Comparison of ENCODE assay signal across 22 cellular contexts in genomic region chr5:43338856-43339255, GRCh38. TPM values are rescaled to one million over a fixed set of nuclear protein-coding genes. Genes with fewer than 3 reads are reported as not detected.
DNase-seq lines count a peak whose midpoint lies in the region; ATAC-seq and TF ChIP-seq lines count a peak whose summit lies in the region.
"Had no signal": no experiment of that assay in that cellular context is flagged by ENCODE, and none has a peak within 500 bp of the region (broad histone marks: within the 10 kb centered on the region; RNA-seq: fewer than 3 reads in every experiment).

No MANE protein-coding gene starts in this region.

- no peak for DNase-seq in activated T-cell treated with anti-CD3 and anti-CD28 coated beads, Interleukin-2, amount 50 U/mL, for 72 hours
- no peak for DNase-seq in activated T-cell treated with anti-CD3 and anti-CD28 coated beads, Interleukin-2, amount 50 U/mL, for 48 hours
- peak; percentile 97 for DNase-seq in NOMO-1 treated with dmso at 0.1 percent for 144 hours (lab: John Stamatoyannopoulos, UW; ENCODE audit: unreplicated experiment)
- DNase-seq in activated T-helper 1 cell treated with anti-CD3 and anti-CD28 coated beads, Interleukin-12 subunit alpha, Interleukin-12 subunit beta, Interleukin-2, Interleukin-4 antibody, amounts not matched to agents 30 ng/mL and 10 ng/mL and 1 ng/mL, durations not matched to agents 14 hours and 24 hours and 36 hours (ENCODE audit: low spot score) = no peak
- DNase-seq in stimulated activated naive CD8-positive, alpha-beta T cell treated with anti-CD3 and anti-CD28 coated beads, Interleukin-15, Interleukin-2, amounts not matched to agents 100 U/mL and 50 U/mL, for 24 hours = no peak
- DNase-seq in stimulated activated CD4-positive, alpha-beta T cell treated with anti-CD3 and anti-CD28 coated beads, Interleukin-4, amount 100 ng/mL, for 4 hours = no peak
- no peak for DNase-seq in dorsolateral prefrontal cortex
- DNase-seq in effector memory CD8-positive, alpha-beta T cell = no peak
- DNase-seq: activated CD4-positive, CD25-positive, alpha-beta regulatory T cell treated with anti-CD3 and anti-CD28 coated beads, Interleukin-2, amount 50 U/mL, for 72 hours; activated effector memory CD4-positive, alpha-beta T cell treated with Interleukin-2 at 50 U/mL for 16 hours; adrenal gland; dermis blood vessel endothelial cell; foreskin melanocyte; hippocampal formation; NCI-H1417 treated with DMSO at 0.1 percent for 48 hours; NCI-H2171; nucleus accumbens; testis had no signal

- peak overlapping the region in 1 of 2 donors; percentile 34 for H3K4me3 Mint-ChIP-seq in activated T-cell treated with anti-CD3 and anti-CD28 coated beads, Interleukin-2, amount 50 U/mL, for 72 hours
- no peak overlapping the region for H3K4me3 Mint-ChIP-seq in activated T-helper 1 cell treated with anti-CD3 and anti-CD28 coated beads, Interleukin-12 subunit alpha, Interleukin-12 subunit beta, Interleukin-2, Interleukin-4 antibody, amounts not matched to agents 30 ng/mL and 10 ng/mL and 1 ng/mL, durations not matched to agents 14 hours and 24 hours and 36 hours
- no peak overlapping the region for H3K4me3 Mint-ChIP-seq in effector memory CD8-positive, alpha-beta T cell

- peak overlapping the region; percentile 53 for H3K27ac Mint-ChIP-seq in activated T-cell treated with anti-CD3 and anti-CD28 coated beads, Interleukin-2, amount 50 U/mL, for 72 hours
- peak overlapping the region; percentile 45 for H3K27ac Mint-ChIP-seq in activated T-helper 1 cell treated with anti-CD3 and anti-CD28 coated beads, Interleukin-12 subunit alpha, Interleukin-12 subunit beta, Interleukin-2, Interleukin-4 antibody, amounts not matched to agents 30 ng/mL and 10 ng/mL and 1 ng/mL, durations not matched to agents 14 hours and 24 hours and 36 hours
- H3K27ac Mint-ChIP-seq in effector memory CD8-positive, alpha-beta T cell = no peak overlapping the region

- no peak overlapping the region for H3K4me3 ChIP-seq in dorsolateral prefrontal cortex
- H3K4me3 ChIP-seq: A549, adrenal gland, HAP-1, lung, testis had no signal

- peak in 1 of 2 donors; percentile 39 for ATAC-seq in activated T-cell treated with anti-CD3 and anti-CD28 coated beads, Interleukin-2, amount 50 U/mL, for 72 hours (replicated peaks in 1 of 2)
- peak; percentile 46 for ATAC-seq in stimulated activated naive CD8-positive, alpha-beta T cell treated with anti-CD3 and anti-CD28 coated beads, Interleukin-15, Interleukin-2, amounts not matched to agents 100 U/mL and 50 U/mL, for 24 hours
- ATAC-seq in effector memory CD8-positive, alpha-beta T cell (replicated peaks) = no peak
- ATAC-seq: A549, Panc1 had no signal

- H3K27me3 ChIP-seq in dorsolateral prefrontal cortex = no peaks in the 10 kb centered on the region
- H3K27me3 ChIP-seq: adrenal gland, testis had no signal

- TF ChIP-seq CTCF in dorsolateral prefrontal cortex (IDR thresholded peaks at IDR 0.05 in 54 of 56, conservative IDR thresholded peaks at IDR 0.05 in 2 of 56; ENCODE audit: low read depth in 1 of 56, partially characterized antibody in 56 of 56) = no peak

- intact Hi-C loops in activated T-helper 1 cell treated with anti-CD3 and anti-CD28 coated beads, Interleukin-12 subunit alpha, Interleukin-12 subunit beta, Interleukin-2, Interleukin-4 antibody, amounts not matched to agents 30 ng/mL and 10 ng/mL and 1 ng/mL, durations not matched to agents 14 hours and 24 hours and 36 hours (cut with micrococcal nuclease) = no loop called here
- intact Hi-C loops in dorsolateral prefrontal cortex (cut with DNase I) = no loop called here

- H3K27me3 Mint-ChIP-seq in activated T-cell treated with anti-CD3 and anti-CD28 coated beads, Interleukin-2, amount 50 U/mL, for 72 hours (ENCODE audit: low read depth) = peaks cover 29% of the 10 kb centered on the region
- H3K27me3 Mint-ChIP-seq in activated T-helper 1 cell treated with anti-CD3 and anti-CD28 coated beads, Interleukin-12 subunit alpha, Interleukin-12 subunit beta, Interleukin-2, Interleukin-4 antibody, amounts not matched to agents 30 ng/mL and 10 ng/mL and 1 ng/mL, durations not matched to agents 14 hours and 24 hours and 36 hours (ENCODE audit: insufficient read depth) = peaks cover 6% of the 10 kb centered on the region
- H3K27me3 Mint-ChIP-seq in effector memory CD8-positive, alpha-beta T cell = peaks cover 35 to 43% of the 10 kb centered on the region in 2 donors

- peaks cover 21 to 54% of the 10 kb centered on the region in 2 donors for H3K36me3 Mint-ChIP-seq in activated T-cell treated with anti-CD3 and anti-CD28 coated beads, Interleukin-2, amount 50 U/mL, for 72 hours (ENCODE audit: insufficient read depth in 2 of 2)
- peaks cover 7% of the 10 kb centered on the region for H3K36me3 Mint-ChIP-seq in activated T-helper 1 cell treated with anti-CD3 and anti-CD28 coated beads, Interleukin-12 subunit alpha, Interleukin-12 subunit beta, Interleukin-2, Interleukin-4 antibody, amounts not matched to agents 30 ng/mL and 10 ng/mL and 1 ng/mL, durations not matched to agents 14 hours and 24 hours and 36 hours (ENCODE audit: low read depth)
- no peaks in the 10 kb centered on the region for H3K36me3 Mint-ChIP-seq in effector memory CD8-positive, alpha-beta T cell (ENCODE audit: insufficient read depth)

- H3K9me3 Mint-ChIP-seq in activated T-cell treated with anti-CD3 and anti-CD28 coated beads, Interleukin-2, amount 50 U/mL, for 72 hours = peaks cover 18 to 22% of the 10 kb centered on the region in 2 donors
- H3K9me3 Mint-ChIP-seq in activated T-helper 1 cell treated with anti-CD3 and anti-CD28 coated beads, Interleukin-12 subunit alpha, Interleukin-12 subunit beta, Interleukin-2, Interleukin-4 antibody, amounts not matched to agents 30 ng/mL and 10 ng/mL and 1 ng/mL, durations not matched to agents 14 hours and 24 hours and 36 hours = peaks cover 38% of the 10 kb centered on the region
- peaks cover 5 to 10% of the 10 kb centered on the region in 2 donors for H3K9me3 Mint-ChIP-seq in effector memory CD8-positive, alpha-beta T cell

- H3K27ac ChIP-seq in dorsolateral prefrontal cortex = no peak overlapping the region
- H3K27ac ChIP-seq: A549, adrenal gland, testis had no signal

- peaks cover 27% of the 10 kb centered on the region for H3K4me1 Mint-ChIP-seq in activated T-cell treated with anti-CD3 and anti-CD28 coated beads, Interleukin-2, amount 50 U/mL, for 72 hours (ENCODE audit: low read depth)
- peaks cover 8% of the 10 kb centered on the region for H3K4me1 Mint-ChIP-seq in activated T-helper 1 cell treated with anti-CD3 and anti-CD28 coated beads, Interleukin-12 subunit alpha, Interleukin-12 subunit beta, Interleukin-2, Interleukin-4 antibody, amounts not matched to agents 30 ng/mL and 10 ng/mL and 1 ng/mL, durations not matched to agents 14 hours and 24 hours and 36 hours (ENCODE audit: low read depth)
- no peaks in the 10 kb centered on the region for H3K4me1 Mint-ChIP-seq in effector memory CD8-positive, alpha-beta T cell (ENCODE audit: low read depth in 2 of 2)

RNA-seq across cellular contexts. Expression of gene HMGCS1, which starts 25.6 kb away (rescaled TPM):
- total RNA-seq in activated T-cell treated with anti-CD3 and anti-CD28 coated beads, Interleukin-2, amount 50 U/mL, for 72 hours = 10 to 100 TPM; 78.6 to 81.5 TPM
- total RNA-seq in activated T-helper 1 cell treated with anti-CD3 and anti-CD28 coated beads, Interleukin-12 subunit alpha, Interleukin-12 subunit beta, Interleukin-2, Interleukin-4 antibody, amounts not matched to agents 30 ng/mL and 10 ng/mL and 1 ng/mL, durations not matched to agents 14 hours and 24 hours and 36 hours = 216 and 218 TPM in 2 replicates
- total RNA-seq in dorsolateral prefrontal cortex = 100 to 1,000 TPM in 66 of 120 experiments, 10 to 100 TPM in 54; 39.2 to 223 (median 105) TPM

Comparison
In these comparisons a context has a peak if more than half of its experiments do, and no peak if none do; other contexts are left out.
1. H3K27ac Mint-ChIP-seq: peak in activated T-cell treated with anti-CD3 and anti-CD28 coated beads, Interleukin-2, amount 50 U/mL, for 72 hours (single experiment) and activated T-helper 1 cell treated with anti-CD3 and anti-CD28 coated beads, Interleukin-12 subunit alpha, Interleukin-12 subunit beta, Interleukin-2, Interleukin-4 antibody, amounts not matched to agents 30 ng/mL and 10 ng/mL and 1 ng/mL, durations not matched to agents 14 hours and 24 hours and 36 hours (single experiment); none in effector memory CD8-positive, alpha-beta T cell (0 of 2).